Comparison of ENCODE assay signal across 8 cellular contexts in the genomic region with DNA sequence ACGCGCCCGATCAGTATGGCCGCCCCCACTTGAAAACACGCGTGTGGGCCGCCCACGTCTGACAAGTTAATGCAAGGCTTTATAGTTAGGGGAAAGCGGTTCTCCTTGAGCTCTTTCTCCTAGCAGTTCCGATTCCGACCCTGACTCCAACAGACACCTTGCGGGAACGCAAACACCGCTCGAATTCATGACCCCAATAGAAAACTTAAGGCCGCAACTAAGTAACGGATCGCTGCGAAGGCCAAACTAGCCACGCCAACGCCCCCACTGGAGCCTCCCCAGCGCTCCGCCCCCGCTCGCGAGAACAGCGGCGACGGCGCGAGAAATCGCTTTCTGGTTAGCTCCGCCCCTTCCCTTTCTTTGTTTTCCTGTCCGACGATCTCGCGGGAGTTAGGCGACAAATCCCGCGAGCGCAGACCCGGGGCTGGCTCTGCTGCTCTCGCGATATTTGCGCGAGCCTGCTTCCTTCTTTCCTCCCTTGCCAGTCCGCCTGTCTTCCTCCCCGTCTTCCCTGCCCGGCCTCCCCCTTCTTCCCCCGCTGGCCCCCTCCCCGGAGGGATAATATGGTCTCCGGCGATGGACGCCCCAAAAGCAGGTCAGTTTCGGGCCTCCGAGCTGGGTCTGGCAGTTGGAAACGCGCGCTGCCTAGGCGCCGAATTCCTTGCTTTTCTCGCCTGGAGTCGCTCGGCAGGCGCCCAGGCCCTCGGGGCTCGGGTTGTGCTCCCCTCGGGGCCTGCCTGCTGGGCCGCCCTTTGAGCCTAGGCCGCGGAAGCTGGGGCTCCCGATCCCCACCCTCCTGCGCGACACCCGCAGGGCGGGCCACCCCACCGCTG. TPM values are rescaled to one million over a fixed set of nuclear protein-coding genes. Genes with fewer than 3 reads are reported as not detected.
A peak's percentile ranks its signal among the peaks of the same experiment; 100 is the strongest.
DNase-seq lines count a peak whose midpoint lies in the region; ATAC-seq and TF ChIP-seq lines count a peak whose summit lies in the region.

TSS of gene IREB2 (plus strand) at position 455 of the 833 bp plus-strand sequence. CDS start at position 577, 122 bp downstream.

- H3K9me3 ChIP-seq in Panc1 (ENCODE audit: control insufficient read depth, insufficient read depth, low read depth, low read length) = no peaks in the 10 kb centered on the region
- H3K9me3 ChIP-seq in mucosa of rectum (ENCODE audit: control insufficient read depth in 2 of 2, low read length in 2 of 2) = no peaks in the 10 kb centered on the region

- no peaks in the 10 kb centered on the region for H3K9me3 Mint-ChIP-seq in activated T-cell treated with anti-CD3 and anti-CD28 coated beads, Interleukin-2, amount 50 U/mL, for 4 hours

- in situ Hi-C loops in Panc1 (cut with HindIII; ENCODE audit: low pct_unique_long_range_greater_than_20kb, low sequenced_read_pairs) = no loop called here

- BruUV-seq in Panc1 (replicated peaks; lab: Mats Ljungman, UMichigan) = no TSS peak

- H3K27ac ChIP-seq in Panc1 (ENCODE audit: low read length) (peak within 1 kb of the TSS; percentile 98), mucosa of rectum (ENCODE audit: low read depth in 2 of 2, low read length in 2 of 2) (peak within 1 kb of the TSS; percentile 92)

- TF ChIP-seq CTCF in Panc1 (IDR thresholded peaks at IDR 0.05) = no peak

- peaks cover 43% of the 10 kb centered on the region for H3K4me1 Mint-ChIP-seq in activated T-cell treated with anti-CD3 and anti-CD28 coated beads, Interleukin-2, amount 50 U/mL, for 4 hours (ENCODE audit: low read depth)

- H3K4me3 ChIP-seq in Panc1 (ENCODE audit: low read depth in 2 of 2, low read length in 2 of 2) (peak within 1 kb of the TSS; percentile 83 to 89), mucosa of rectum (ENCODE audit: low read length in 2 of 2) (peak within 1 kb of the TSS; percentile 77 to 95)

- H3K9ac ChIP-seq in mucosa of rectum (ENCODE audit: low read depth in 1 of 2, low read length in 2 of 2) = peak within 1 kb of the TSS; percentile 92 to 96

- POLR2A ChIA-PET in Panc1 (lab: Charles Lee) = interaction anchor here (0.6 to 1.4 kb wide), 5 partner anchors 9 to 253 kb away, joined by 3 to 13 read pairs (median 4); no protein-coding TSS in a partner anchor

- DNase-seq in DMS153 treated with DMSO at 0.1 percent for 48 hours (lab: John Stamatoyannopoulos, UW; ENCODE audit: unreplicated experiment) (peak; percentile 69), KG1 (lab: John Stamatoyannopoulos, UW) (peak; percentile 96), Panc1 (ENCODE audit: low read depth, low spot score) (peak; percentile 94), erythroblast (lab: John Stamatoyannopoulos, UW) (peak; percentile 99)
- DNase-seq in activated T-cell treated with anti-CD3 and anti-CD28 coated beads, Interleukin-2, amount 50 U/mL, for 4 hours = peak; percentile 97
- peak; percentile 97 for DNase-seq in stimulated activated CD8-positive, alpha-beta memory T cell treated with anti-CD3 and anti-CD28 coated beads, Interleukin-4, amount 100 ng/mL, for 48 hours

- H3K27me3 ChIP-seq in Panc1 (ENCODE audit: control insufficient read depth, insufficient read depth, low read length) = no peaks in the 10 kb centered on the region
- no peaks in the 10 kb centered on the region for H3K27me3 ChIP-seq in mucosa of rectum (ENCODE audit: control insufficient read depth in 2 of 2, insufficient read depth in 2 of 2, low read length in 2 of 2)

- peak within 1 kb of the TSS; percentile 91 for H3K4me3 Mint-ChIP-seq in activated T-cell treated with anti-CD3 and anti-CD28 coated beads, Interleukin-2, amount 50 U/mL, for 4 hours

- H3K27me3 Mint-ChIP-seq in activated T-cell treated with anti-CD3 and anti-CD28 coated beads, Interleukin-2, amount 50 U/mL, for 4 hours (ENCODE audit: low read depth) = no peaks in the 10 kb centered on the region

- intact Hi-C loops in Panc1 (cut with micrococcal nuclease; ENCODE audit: unreplicated experiment) = no loop called here

- CTCF ChIA-PET in Panc1 (lab: Charles Lee) = interaction anchor here (0.6 to 0.8 kb wide), 2 partner anchors 122 to 403 kb away, joined by 3 to 5 read pairs; no protein-coding TSS in a partner anchor

- H3K4me1 ChIP-seq in Panc1 (ENCODE audit: control insufficient read depth, insufficient read depth, low read length) = peaks cover 24% of the 10 kb centered on the region
- H3K4me1 ChIP-seq in mucosa of rectum (ENCODE audit: control insufficient read depth in 2 of 2, insufficient read depth in 2 of 2, low read length in 2 of 2) = peaks cover 16 to 17% of the 10 kb centered on the region in 2 donors

- TF ChIP-seq POLR2A in erythroblast (IDR thresholded peaks at IDR 0.05; ENCODE audit: low read length) = peak; percentile 86

- peak; percentile 84 for ATAC-seq in GM21723 (IDR thresholded peaks at IDR 0.05; ENCODE audit: unreplicated experiment)
- ATAC-seq in Panc1 = peak; percentile 96
- peak; percentile 91 for ATAC-seq in activated T-cell treated with anti-CD3 and anti-CD28 coated beads, Interleukin-2, amount 50 U/mL, for 4 hours

- H3K36me3 Mint-ChIP-seq in activated T-cell treated with anti-CD3 and anti-CD28 coated beads, Interleukin-2, amount 50 U/mL, for 4 hours (ENCODE audit: insufficient read depth) = peaks cover 15% of the 10 kb centered on the region

- H3K36me3 ChIP-seq in Panc1 (ENCODE audit: control insufficient read depth, insufficient read depth, low read length) (peaks cover 22% of the 10 kb centered on the region), mucosa of rectum (ENCODE audit: control insufficient read depth in 2 of 2, insufficient read depth in 2 of 2, low read length in 2 of 2) (peaks cover 10 to 17% of the 10 kb centered on the region in 2 donors)

RNA-seq across cellular contexts. Expression of gene IREB2, which starts in this region (rescaled TPM):
- 71.7 TPM for total RNA-seq in Panc1 (2021; ENCODE audit: unreplicated experiment)
- polyA plus RNA-seq in Panc1 (2012; ENCODE audit: insufficient read length) = 18.8 TPM
- 10 to 100 TPM; 56.1 to 72.7 (median 64.1) TPM for total RNA-seq in activated T-cell treated with anti-CD3 and anti-CD28 coated beads, Interleukin-2, amount 50 U/mL, for 4 hours

Comparison
In these comparisons a context has a peak if more than half of its experiments do, and no peak if none do; other contexts are left out.
1. Peak in every context shown above with its lines: DNase-seq, ATAC-seq, H3K4me3 ChIP-seq and H3K27ac ChIP-seq.